ENCODE assay signal across 17 cellular contexts in the genomic region with DNA sequence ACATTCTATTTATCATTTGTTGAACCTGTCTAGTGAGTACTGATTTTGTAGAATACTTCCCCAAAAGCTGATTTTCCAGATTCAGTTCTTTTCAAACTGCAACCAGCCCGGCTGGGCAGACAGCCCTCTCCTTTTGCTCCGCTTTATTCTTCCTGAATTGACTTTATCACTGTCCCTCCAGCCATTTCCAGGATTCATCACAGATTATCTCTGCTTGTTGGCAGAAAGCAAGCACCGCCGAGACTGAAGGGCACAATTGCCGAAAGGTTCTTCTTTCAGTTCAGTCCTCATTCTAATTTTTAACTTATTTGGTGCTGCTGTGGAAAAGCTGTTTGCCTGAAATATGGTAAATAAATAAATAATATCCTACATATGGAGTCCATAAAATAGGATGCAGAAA.
"Had no signal": no experiment of that assay in that cellular context is flagged by ENCODE, and none has a peak within 500 bp of the region (broad histone marks: within the 10 kb centered on the region; RNA-seq: fewer than 3 reads in every experiment).

No MANE protein-coding gene starts in this region.

- H3K36me3 ChIP-seq: left lung, lower lobe of right lung, right atrium auricular region had no signal

- H3K27me3 Mint-ChIP-seq: naive thymus-derived CD4-positive, alpha-beta T cell had no signal

- FAIRE-seq: small intestine, urothelium cell line had no signal

- H3K36me3 Mint-ChIP-seq: naive thymus-derived CD4-positive, alpha-beta T cell had no signal

- H3K4me3 Mint-ChIP-seq: naive thymus-derived CD4-positive, alpha-beta T cell had no signal

- H3K9me3 ChIP-seq: left lung, lower lobe of right lung, right atrium auricular region had no signal

- H3K4me1 ChIP-seq: left lung, lower lobe of right lung, right atrium auricular region had no signal

- H3K27ac Mint-ChIP-seq: naive thymus-derived CD4-positive, alpha-beta T cell had no signal

- H3K4me3 ChIP-seq: dorsolateral prefrontal cortex, left lung, lower lobe of right lung, right atrium auricular region had no signal

- H3K4me1 Mint-ChIP-seq: naive thymus-derived CD4-positive, alpha-beta T cell had no signal

- H3K27ac ChIP-seq: dorsolateral prefrontal cortex, left lung, lower lobe of right lung, right atrium auricular region had no signal

- ATAC-seq: left lung; lower lobe of right lung; naive thymus-derived CD4-positive, alpha-beta T cell had no signal

- DNase-seq: cortex of kidney; effector CD8-positive, alpha-beta T cell; foreskin melanocyte; head of caudate nucleus; hippocampal formation; kidney glomerular epithelial cell; left lung; lower lobe of right lung; mesenchymal stem cell; naive thymus-derived CD4-positive, alpha-beta T cell; small intestine; stimulated activated CD4-positive, alpha-beta T cell treated with anti-CD3 and anti-CD28 coated beads, Interleukin-2, amount 100 ng/mL, for 48 hours; stimulated activated naive CD4-positive, alpha-beta T cell treated with Interleukin-2 at 50 U/mL for 16 hours; trophoblast cell had no signal

- H3K27me3 ChIP-seq: dorsolateral prefrontal cortex, left lung, right atrium auricular region had no signal
